ENCODE assay signal across 17 cellular contexts in genomic region chr17:37737081-37737480, GRCh38. TPM values are rescaled to one million over a fixed set of nuclear protein-coding genes. Genes with fewer than 3 reads are reported as not detected.
DNase-seq lines count a peak whose midpoint lies in the region; ATAC-seq and TF ChIP-seq lines count a peak whose summit lies in the region.
"Had no signal": no experiment of that assay in that cellular context is flagged by ENCODE, and none has a peak within 500 bp of the region (broad histone marks: within the 10 kb centered on the region; RNA-seq: fewer than 3 reads in every experiment).

No MANE protein-coding gene starts in this region.

- H3K4ac ChIP-seq in trophoblast cell (ENCODE audit: low read depth, low read length): no peak overlapping the region

- H3K23ac ChIP-seq in trophoblast cell (ENCODE audit: low read length): no peak overlapping the region

- H3K4me2 ChIP-seq in DOHH2 (ENCODE audit: low read length) (no peak overlapping the region), MM.1S (ENCODE audit: low read depth, low read length) (no peak overlapping the region), trophoblast cell (ENCODE audit: low read length) (no peak overlapping the region)
- H3K4me2 ChIP-seq: KMS-11 had no signal

- H3K14ac ChIP-seq in trophoblast cell (ENCODE audit: low read length): no peak overlapping the region

- H3K18ac ChIP-seq in trophoblast cell (ENCODE audit: low read length): no peak overlapping the region

- H3K4me1 ChIP-seq in DOHH2 (ENCODE audit: control insufficient read depth, low read length) (no peaks in the 10 kb centered on the region), MM.1S (ENCODE audit: low read length) (no peaks in the 10 kb centered on the region), body of pancreas (peaks cover 37% of the 10 kb centered on the region), mucosa of descending colon (ENCODE audit: low read depth) (peaks cover 3% of the 10 kb centered on the region), trophoblast cell (ENCODE audit: control insufficient read depth in 1 of 2, insufficient read depth in 2 of 2, low read length in 2 of 2) (peaks cover 0 to 3% of the 10 kb centered on the region in 2 experiments)
- H3K4me1 ChIP-seq: SJCRH30 had no signal

- WGBS in body of pancreas, 2 donors: 96 to 100% methylated on average over 1 of the region's 1 CpG
- no CpG with 5 or more reads among the region's 1 CpG for WGBS in trophoblast cell (ENCODE audit: extremely low coverage, insufficient coverage, insufficient read length)

- H3K36me3 ChIP-seq in DOHH2 (ENCODE audit: control insufficient read depth, low read length) (no peaks in the 10 kb centered on the region), MM.1S (replicated peaks; ENCODE audit: insufficient read depth, low read length) (no peaks in the 10 kb centered on the region), body of pancreas (replicated peaks in 1 of 2; ENCODE audit: insufficient read depth in 1 of 2, low read depth in 2 of 2) (peaks cover 0 to 7% of the 10 kb centered on the region in 2 donors), mucosa of descending colon (ENCODE audit: low read depth) (no peaks in the 10 kb centered on the region), trophoblast cell (ENCODE audit: control insufficient read depth in 1 of 2, insufficient read depth in 2 of 2, low read length in 2 of 2) (no peaks in the 10 kb centered on the region)
- H3K36me3 ChIP-seq: right atrium auricular region, SJCRH30, vagina had no signal

- no peaks in the 10 kb centered on the region for H3K79me1 ChIP-seq in trophoblast cell (ENCODE audit: low read length)

- no peaks in the 10 kb centered on the region for H3K9me2 ChIP-seq in DOHH2 (replicated peaks; ENCODE audit: control insufficient read depth, low read length)
- H3K9me2 ChIP-seq in MM.1S (replicated peaks; ENCODE audit: insufficient read depth, low read length): no peaks in the 10 kb centered on the region

- H3K27ac ChIP-seq in DOHH2 (ENCODE audit: low read depth, low read length) (no peak overlapping the region), MM.1S (ENCODE audit: low read length) (no peak overlapping the region), body of pancreas (peak overlapping the region in 1 of 4 donors; percentile 95), trophoblast cell (ENCODE audit: low read depth, low read length) (no peak overlapping the region)
- H3K27ac ChIP-seq: KMS-11, right atrium auricular region, SJCRH30, vagina had no signal

- H2BK120ac ChIP-seq in trophoblast cell (ENCODE audit: insufficient read depth, low read length, poor library complexity): no peak overlapping the region

- no peaks in the 10 kb centered on the region for H3K79me2 ChIP-seq in DOHH2 (ENCODE audit: control insufficient read depth, low read length)
- H3K79me2 ChIP-seq in MM.1S (ENCODE audit: low read length): no peaks in the 10 kb centered on the region
- no peaks in the 10 kb centered on the region for H3K79me2 ChIP-seq in trophoblast cell (ENCODE audit: control insufficient read depth, insufficient read depth, low read length, poor library complexity)

- no peaks in the 10 kb centered on the region for H3K9me3 ChIP-seq in DOHH2 (ENCODE audit: control insufficient read depth, insufficient read depth, low read length)
- H3K9me3 ChIP-seq in MM.1S (replicated peaks; ENCODE audit: insufficient read depth, low read length): no peaks in the 10 kb centered on the region
- H3K9me3 ChIP-seq in body of pancreas: no peaks in the 10 kb centered on the region
- no peaks in the 10 kb centered on the region for H3K9me3 ChIP-seq in mucosa of descending colon
- H3K9me3 ChIP-seq in trophoblast cell (ENCODE audit: insufficient read depth, low read depth, low read length): no peaks in the 10 kb centered on the region
- H3K9me3 ChIP-seq: right atrium auricular region, SJCRH30, vagina had no signal

- no peaks in the 10 kb centered on the region; the same call in 1 of the 2 replicates for H4K20me1 ChIP-seq in DOHH2 (ENCODE audit: control insufficient read depth, insufficient read depth, low read depth, low read length)
- H4K20me1 ChIP-seq in MM.1S (ENCODE audit: insufficient read depth, low read length): no peaks in the 10 kb centered on the region

- H3K4me3 ChIP-seq in DOHH2 (ENCODE audit: low read length): no peak overlapping the region
- H3K4me3 ChIP-seq in MM.1S (ENCODE audit: low read length): no peak overlapping the region
- H3K4me3 ChIP-seq in body of pancreas: no peak overlapping the region
- H3K4me3 ChIP-seq in mucosa of descending colon: no peak overlapping the region
- no peak overlapping the region for H3K4me3 ChIP-seq in trophoblast cell (ENCODE audit: low read depth, low read length)
- H3K4me3 ChIP-seq: right atrium auricular region, SJCRH30, vagina had no signal

- H4K91ac ChIP-seq in trophoblast cell (ENCODE audit: low read depth, low read length): no peak overlapping the region

- ATAC-seq in body of pancreas: no peak
- peak; percentile 27 for ATAC-seq in mucosa of descending colon
- no peak for ATAC-seq in GM19324 (IDR thresholded peaks at IDR 0.05; ENCODE audit: low FRiP score, unreplicated experiment)
- ATAC-seq in left cardiac atrium: no peak
- ATAC-seq: left lobe of liver had no signal

- H2AFZ ChIP-seq in MM.1S (ENCODE audit: low read length): no peak overlapping the region
- no peak overlapping the region for H2AFZ ChIP-seq in trophoblast cell (ENCODE audit: insufficient read depth, low read length, poor library complexity)

- no peak overlapping the region for H2BK12ac ChIP-seq in trophoblast cell (ENCODE audit: low read length)

- H3F3A ChIP-seq in DOHH2 (ENCODE audit: control insufficient read depth, insufficient read depth) (peaks cover 7% of the 10 kb centered on the region; the same call in 1 of the 2 replicates), MM.1S (ENCODE audit: insufficient read depth, low read length) (no peaks in the 10 kb centered on the region)

- TF ChIP-seq POLR2A in body of pancreas (IDR thresholded peaks at IDR 0.05): no peak

- H2AK5ac ChIP-seq in trophoblast cell (ENCODE audit: low read length): no peak overlapping the region

- DNase-seq in MM.1S (no peak), body of pancreas (no peak), mucosa of descending colon (no peak), left cardiac atrium (no peak), trophoblast cell (no peak), A172 (ENCODE audit: low spot score) (no peak)
- DNase-seq: activated CD8-positive, alpha-beta memory T cell treated with anti-CD3 and anti-CD28 coated beads, Interleukin-2, amount 10 ng/mL, durations not matched to agents 7 days and 5 days; activated naive CD4-positive, alpha-beta T cell; naive B cell; SJCRH30; stimulated activated naive CD4-positive, alpha-beta T cell had no signal

- no peak overlapping the region for H4K8ac ChIP-seq in trophoblast cell (ENCODE audit: low read depth, low read length)

- no peak overlapping the region for H4K12ac ChIP-seq in trophoblast cell (ENCODE audit: low read depth, low read length)

- intact Hi-C loops in body of pancreas (cut with DNase I): no loop called here
- intact Hi-C loops in mucosa of descending colon (cut with DNase I, micrococcal nuclease): no loop called here
- intact Hi-C loops in left cardiac atrium (cut with DNase I): no loop called here

- H3K27me3 ChIP-seq in DOHH2 (ENCODE audit: control insufficient read depth, low read length): peaks cover 65% of the 10 kb centered on the region
- no peaks in the 10 kb centered on the region for H3K27me3 ChIP-seq in MM.1S (replicated peaks; ENCODE audit: insufficient read depth, low read length)
- H3K27me3 ChIP-seq in body of pancreas: no peaks in the 10 kb centered on the region
- peaks cover 15% of the 10 kb centered on the region for H3K27me3 ChIP-seq in trophoblast cell (ENCODE audit: insufficient read depth, low read length)
- H3K27me3 ChIP-seq: SJCRH30 had no signal

- peak; percentile 29 for TF ChIP-seq CTCF in DOHH2 (IDR thresholded peaks at IDR 0.05; ENCODE audit: low read depth, low read length, poor library complexity, severe bottlenecking)
- TF ChIP-seq CTCF in MM.1S (IDR thresholded peaks at IDR 0.05; ENCODE audit: low read length): peak; percentile 22
- TF ChIP-seq CTCF in body of pancreas (IDR thresholded peaks at IDR 0.05): peak in 4 of 7 experiments; percentile 29 to 35 (median 33)
- TF ChIP-seq CTCF in mucosa of descending colon (IDR thresholded peaks at IDR 0.05): no peak

- H2BK5ac ChIP-seq in trophoblast cell (ENCODE audit: low read depth, low read length, poor library complexity): no peak overlapping the region

- H3K9ac ChIP-seq in MM.1S (ENCODE audit: low read length) (no peak overlapping the region), trophoblast cell (ENCODE audit: low read length) (no peak overlapping the region)
- H3K9ac ChIP-seq: KMS-11 had no signal

RNA-seq across cellular contexts. Expression of gene HNF1B, which starts 7.8 kb away (rescaled TPM):
- total RNA-seq in body of pancreas (10 to 100 TPM; 22.3 to 37.6 TPM), mucosa of descending colon (10 to 100 TPM; 21.1 to 54.6 (median 34.8) TPM), left cardiac atrium (not detected)
- polyA plus RNA-seq in trophoblast cell (2013): 0.03 TPM in 1 of 2 replicates, not detected in the other
- total RNA-seq in A172 (2014; rRNA removed; shearing (Covaris generic)): not detected in 2 replicates
- total RNA-seq: right atrium auricular region, SJCRH30, vagina had no signal

Comparison
In these comparisons a context has a peak if more than half of its experiments do, and no peak if none do; other contexts are left out.
1. RNA of gene HNF1B, which starts 7.8 kb away (total RNA-seq): 22.3 to 37.6 TPM in body of pancreas and 21.1 to 54.6 TPM in mucosa of descending colon; not detected in left cardiac atrium and not detected in A172; every median in the first group is over 10 times any median in the second.